In genomic region chr22:26416670-26417270, GRCh38 we compare ENCODE assay signal across 12 cellular contexts. TPM values are rescaled to one million over a fixed set of nuclear protein-coding genes. Genes with fewer than 3 reads are reported as not detected.
A peak's percentile ranks its signal among the peaks of the same experiment; 100 is the strongest.
DNase-seq lines count a peak whose midpoint lies in the region; ATAC-seq, FAIRE-seq and TF ChIP-seq lines count a peak whose summit lies in the region.
"Had no signal": no experiment of that assay in that cellular context is flagged by ENCODE, and none has a peak within 500 bp of the region (broad histone marks: within the 10 kb centered on the region; RNA-seq: fewer than 3 reads in every experiment).

No MANE protein-coding gene starts in this region.

- no peak overlapping the region for H3K4ac ChIP-seq in IMR-90 (ENCODE audit: low read depth, low read length)

- H4K5ac ChIP-seq in IMR-90 (ENCODE audit: low read depth, low read length), result no peak overlapping the region

- H3K4me3 ChIP-seq in IMR-90 (ENCODE audit: insufficient read depth, low read depth, low read length) (no peak overlapping the region), bronchial epithelial cell (ENCODE audit: low read depth, low read length) (no peak overlapping the region), left lung (no peak overlapping the region)

- CTCF ChIA-PET in IMR-90 (lab: Yijun Ruan, JAX), result interaction anchor here (0.6 to 1.0 kb wide), 2 partner anchors 10 to 14 kb away, joined by 3 to 6 read pairs; no protein-coding TSS in a partner anchor

- H3K56ac ChIP-seq in IMR-90 (ENCODE audit: extremely low read depth, insufficient read depth, low read length), result no peak overlapping the region

- ATAC-seq in IMR-90 (ENCODE audit: low read depth) (peak; percentile 96), left lung (peak; percentile 29), T-helper 17 cell (no peak)

- no peaks in the 10 kb centered on the region for H3K79me1 ChIP-seq in IMR-90 (ENCODE audit: low read depth in 1 of 2, low read length in 2 of 2)

- H4K20me1 ChIP-seq in IMR-90 (ENCODE audit: insufficient read depth, low read length), result peaks cover 3% of the 10 kb centered on the region; the same call in 1 of the 2 replicates

- no TSS peak for BruUV-seq in IMR-90 (replicated peaks; lab: Mats Ljungman, UMichigan)

- H3K23ac ChIP-seq in IMR-90 (ENCODE audit: low read depth, low read length), result no peak overlapping the region

- H3K27ac ChIP-seq in IMR-90 (ENCODE audit: insufficient read depth, low read length) (no peak overlapping the region), left lung (no peak overlapping the region)
- H3K27ac ChIP-seq: KMS-11, WERI-Rb-1 had no signal

- H2AK5ac ChIP-seq in IMR-90 (ENCODE audit: low read depth, low read length), result no peak overlapping the region

- H2BK20ac ChIP-seq in IMR-90 (ENCODE audit: low read depth, low read length), result no peak overlapping the region

- intact Hi-C loops in IMR-90 (cut with micrococcal nuclease) (no loop called here), left lung (cut with DNase I) (no loop called here)

- no peak overlapping the region for H3K27ac Mint-ChIP-seq in T-helper 17 cell

- no peak overlapping the region for H3K9ac ChIP-seq in IMR-90 (ENCODE audit: low read depth, low read length)
- H3K9ac ChIP-seq: KMS-11 had no signal

- no peak for TF ChIP-seq RAD21 in IMR-90 (IDR thresholded peaks at IDR 0.05; ENCODE audit: low read length)

- H2AK9ac ChIP-seq in IMR-90 (replicated peaks; ENCODE audit: low read depth, low read length, poor library complexity), result no peak overlapping the region

- H4K91ac ChIP-seq in IMR-90 (ENCODE audit: insufficient read depth, low read depth, low read length), result no peak overlapping the region

- H3K9me3 ChIP-seq in IMR-90 (ENCODE audit: control insufficient read depth, insufficient read depth, low read length), result no peaks in the 10 kb centered on the region
- no peaks in the 10 kb centered on the region for H3K9me3 ChIP-seq in left lung
- H3K9me3 ChIP-seq in T-helper 17 cell (ENCODE audit: control insufficient read depth, low read length, poor library complexity, severe bottlenecking), result no peaks in the 10 kb centered on the region

- H3K4me2 ChIP-seq in IMR-90 (ENCODE audit: low read depth, low read length), result no peak overlapping the region
- H3K4me2 ChIP-seq: KMS-11 had no signal

- H3K14ac ChIP-seq in IMR-90 (replicated peaks; ENCODE audit: low read depth, low read length), result no peak overlapping the region

- H3K36me3 Mint-ChIP-seq in T-helper 17 cell (ENCODE audit: low read depth), result no peaks in the 10 kb centered on the region

- no peak for TF ChIP-seq POLR2A in IMR-90 (IDR thresholded peaks at IDR 0.05; ENCODE audit: low read depth, low read length)

- H3K18ac ChIP-seq in IMR-90 (ENCODE audit: low read depth, low read length), result no peak overlapping the region

- dilution Hi-C loops in IMR-90 (cut with HindIII; ENCODE audit: low sequenced_read_pairs, unreplicated experiment), result no loop called here

- H3K9me1 ChIP-seq in IMR-90 (ENCODE audit: insufficient read depth, low read length), result no peaks in the 10 kb centered on the region; the same call in 1 of the 2 replicates

- DNase-seq in AG20443 (ENCODE audit: low spot score) (peak; percentile 92), IMR-90 (peak; percentile 73), bronchial epithelial cell (ENCODE audit: low read depth) (peak; percentile 68), left lung (no peak), activated T-cell treated with anti-CD3 and anti-CD28 coated beads for 4 hours (no peak), mesenteric fat pad (ENCODE audit: low spot score) (no peak), T-helper 17 cell (no peak), NOMO-1 treated with DMSO at 0.1 percent for 48 hours (lab: John Stamatoyannopoulos, UW; ENCODE audit: unreplicated experiment) (no peak)
- DNase-seq: NCI-H69, WERI-Rb-1 had no signal

- no peak overlapping the region for H2BK120ac ChIP-seq in IMR-90 (ENCODE audit: low read depth, low read length)

- H3K4me1 ChIP-seq in IMR-90 (ENCODE audit: control insufficient read depth, insufficient read depth, low read length) (no peaks in the 10 kb centered on the region), left lung (no peaks in the 10 kb centered on the region)

- FAIRE-seq in bronchial epithelial cell (lab: Jason Lieb, UNC), result peak; percentile 93
- FAIRE-seq: endometrium had no signal

- no peak for TF ChIP-seq CTCF in IMR-90 (conservative IDR thresholded peaks at IDR 0.05; ENCODE audit: low read depth, low read length)
- TF ChIP-seq CTCF in bronchial epithelial cell (IDR thresholded peaks at IDR 0.05; ENCODE audit: insufficient read depth, low read length, severe bottlenecking), result no peak
- TF ChIP-seq CTCF in left lung (IDR thresholded peaks at IDR 0.05), result no peak

- no peak overlapping the region for H4K8ac ChIP-seq in IMR-90 (ENCODE audit: low read depth in 2 of 2, low read length in 2 of 2)

- WGBS in IMR-90 (ENCODE audit: extremely low coverage in 2 of 2, insufficient read length in 1 of 2), 2 experiments, result 0% methylated on average over 2 of the region's 8 CpGs; no CpG with 5 or more reads in 1 of the 2 experiments

- H3K4me3 Mint-ChIP-seq in T-helper 17 cell, result no peak overlapping the region

- H2BK15ac ChIP-seq in IMR-90 (ENCODE audit: low read depth, low read length), result no peak overlapping the region

- peaks cover 32% of the 10 kb centered on the region for H3K27me3 Mint-ChIP-seq in T-helper 17 cell

- H3K4me1 Mint-ChIP-seq in T-helper 17 cell, result no peaks in the 10 kb centered on the region

- H3K27me3 ChIP-seq in IMR-90 (ENCODE audit: control insufficient read depth, insufficient read depth, low read length) (peaks cover 20% of the 10 kb centered on the region), bronchial epithelial cell (ENCODE audit: control insufficient read depth, insufficient read depth, low read length) (no peaks in the 10 kb centered on the region), left lung (peaks cover 0 to 42% of the 10 kb centered on the region in 2 donors)

- in situ Hi-C loops in IMR-90 (cut with MboI; ENCODE audit: low sequenced_read_pairs), result no loop called here

- H3K36me3 ChIP-seq in IMR-90 (ENCODE audit: control insufficient read depth, insufficient read depth, low read length), result no peaks in the 10 kb centered on the region
- no peaks in the 10 kb centered on the region for H3K36me3 ChIP-seq in bronchial epithelial cell (ENCODE audit: control insufficient read depth, insufficient read depth, low read length)
- no peaks in the 10 kb centered on the region for H3K36me3 ChIP-seq in left lung
- H3K36me3 ChIP-seq: WERI-Rb-1 had no signal

- H2AFZ ChIP-seq in IMR-90 (replicated peaks; ENCODE audit: low read length, poor library complexity), result no peak overlapping the region

- no peak overlapping the region for H2BK5ac ChIP-seq in IMR-90 (ENCODE audit: low read depth, low read length, poor library complexity, severe bottlenecking)

- POLR2A ChIA-PET in IMR-90 (lab: Charles Lee; ENCODE audit: unreplicated experiment), result no interaction called here

TF ChIP-seq in IMR-90, 13 proteins besides CTCF, POLR2A, EP300 and RAD21:
- no peak for TF ChIP-seq MXI1 (IDR thresholded peaks at IDR 0.05; ENCODE audit: borderline replicate concordance, low read depth, low read length)
- TF ChIP-seq CEBPB (IDR thresholded peaks at IDR 0.05; ENCODE audit: low read depth, low read length), result 0 out of 2 replicates have a peak, but pooled peaks have one; percentile 11
- TF ChIP-seq SMC3 (IDR thresholded peaks at IDR 0.05; ENCODE audit: low read depth, low read length), result no peak
- TF ChIP-seq FOS (IDR thresholded peaks at IDR 0.05; ENCODE audit: low read depth, low read length), result peak; percentile 59; the same call in 1 of the 2 replicates
- TF ChIP-seq MAZ (IDR thresholded peaks at IDR 0.05; ENCODE audit: borderline replicate concordance, low read depth, low read length), result peak; percentile 31; the same call in 1 of the 2 replicates
TF ChIP-seq in IMR-90: peak in this region for 3.

RNA-seq across cellular contexts. Expression of gene ASPHD2, which starts 12.3 kb away (rescaled TPM):
- 1.1 and 1.3 TPM in 2 replicates for total RNA-seq in IMR-90 (2012; rRNA removed)
- 1.3 and 1.4 TPM in 2 replicates for polyA plus RNA-seq in IMR-90 (2012; rRNA removed)
- 0.71 and 1.7 TPM in 2 replicates for polyA plus RNA-seq in IMR-90 (2012; cell fraction: cytosol; rRNA removed)
- polyA plus RNA-seq in IMR-90 (2012; cell fraction: nucleus; rRNA removed; ENCODE audit: low replicate concordance), result 0.63 and 1.0 TPM in 2 replicates
- 3.4 and 3.8 TPM in 2 replicates for total RNA-seq in bronchial epithelial cell
- 1 to 10 TPM; 1.3 to 2.1 TPM for total RNA-seq in left lung
- total RNA-seq in mesenteric fat pad, result 0.71 TPM
- total RNA-seq in T-helper 17 cell, result 1 to 10 TPM; 1.6 to 2.4 TPM

Comparison
In these comparisons a context has a peak if more than half of its experiments do, and no peak if none do; other contexts are left out.
1. DNase-seq: peak in AG20443 (single experiment), IMR-90 (single experiment) and bronchial epithelial cell (single experiment); none in left lung (0 of 2), activated T-cell treated with anti-CD3 and anti-CD28 coated beads for 4 hours (single experiment), mesenteric fat pad (single experiment), T-helper 17 cell (0 of 3) and NOMO-1 treated with DMSO at 0.1 percent for 48 hours (single experiment).